ENCODE assay signal across 30 cellular contexts in the genomic region with DNA sequence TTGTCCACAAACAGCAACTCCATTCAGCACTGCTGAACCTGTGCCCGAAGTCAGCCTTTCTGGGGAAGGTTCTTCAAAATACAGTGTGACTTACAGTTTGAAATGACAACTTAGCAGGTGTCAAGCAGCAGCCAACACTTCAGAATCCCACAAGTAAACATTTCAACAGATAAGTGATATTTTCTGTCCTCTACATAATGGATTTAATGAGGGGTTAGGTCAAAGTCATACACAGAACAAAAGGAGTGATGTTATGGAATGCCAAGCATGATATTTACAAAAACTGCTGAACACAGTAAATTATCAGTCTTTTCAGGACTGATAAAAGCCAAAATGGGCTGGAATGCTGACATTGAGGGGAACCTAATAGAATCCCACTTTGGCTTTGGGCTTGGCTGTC.
DNase-seq lines count a peak whose midpoint lies in the region; ATAC-seq, FAIRE-seq and TF ChIP-seq lines count a peak whose summit lies in the region.
"Had no signal": no experiment of that assay in that cellular context is flagged by ENCODE, and none has a peak within 500 bp of the region (broad histone marks: within the 10 kb centered on the region; RNA-seq: fewer than 3 reads in every experiment).

No MANE protein-coding gene starts in this region.

- no peak overlapping the region for H3K27ac Mint-ChIP-seq in Calu3 (ENCODE audit: unreplicated experiment)
- H3K27ac Mint-ChIP-seq: activated naive CD8-positive, alpha-beta T cell treated with anti-CD3 and anti-CD28 coated beads, Interleukin-2, amount 50 U/mL, for 24 hours; dendritic cell treated with granulocyte-macrophage colony-stimulating factor and Interleukin-4, amounts not matched to agents 40 ng/mL and 50 ng/mL, for 4 days; memory B cell had no signal

- no peaks in the 10 kb centered on the region for H3K36me3 ChIP-seq in heart left ventricle
- H3K36me3 ChIP-seq: Peyer's patch, right atrium auricular region, suprapubic skin, upper lobe of left lung had no signal

- DNase-seq in NCI-H1436 (lab: John Stamatoyannopoulos, UW), result peak; percentile 2
- no peak for DNase-seq in NCI-H1436 treated with DMSO at 0.1 percent for 48 hours (lab: John Stamatoyannopoulos, UW)
- peak; percentile 17 for DNase-seq in NCI-H2029 (lab: John Stamatoyannopoulos, UW)
- peak; percentile 74 for DNase-seq in NCI-H69 (lab: John Stamatoyannopoulos, UW)
- no peak for DNase-seq in urothelium cell line (ENCODE audit: low spot score)
- no peak for DNase-seq in Calu3
- DNase-seq in cardiac septum (ENCODE audit: low spot score), result no peak
- DNase-seq in heart left ventricle, result no peak
- DNase-seq: activated CD4-positive, alpha-beta T cell treated with anti-CD3 and anti-CD28 coated beads, Interleukin-2, amount 50 U/mL, for 48 hours; activated naive CD4-positive, alpha-beta T cell; activated naive CD8-positive, alpha-beta T cell treated with anti-CD3 and anti-CD28 coated beads, Interleukin-2, amount 50 U/mL, for 24 hours; activated T-cell treated with anti-CD3 and anti-CD28 coated beads, Interleukin-2, amount 50 U/mL, for 48 hours; Caco-2; central memory CD4-positive, alpha-beta T cell; erythroblast; glutamatergic neuron; Peyer's patch; stimulated activated naive CD4-positive, alpha-beta T cell treated with Interleukin-2 at 50 U/mL for 16 hours; T-helper 2 cell; upper lobe of left lung had no signal

- H3K4me3 Mint-ChIP-seq in Calu3 (ENCODE audit: low read depth, unreplicated experiment), result no peak overlapping the region
- H3K4me3 Mint-ChIP-seq: activated naive CD8-positive, alpha-beta T cell treated with anti-CD3 and anti-CD28 coated beads, Interleukin-2, amount 50 U/mL, for 24 hours; CD14-positive monocyte; dendritic cell treated with granulocyte-macrophage colony-stimulating factor and Interleukin-4, amounts not matched to agents 40 ng/mL and 50 ng/mL, for 4 days; memory B cell; neural crest cell had no signal

- no peak overlapping the region for H3K4me3 ChIP-seq in heart left ventricle
- H3K4me3 ChIP-seq: Peyer's patch, right atrium auricular region, smooth muscle cell, suprapubic skin, upper lobe of left lung had no signal

- WGBS in heart left ventricle, 4 donors, result 50 to 73% (median 64%) methylated on average over 1 of the region's 1 CpG

- peaks cover 0 to 7% (median 0%) of the 10 kb centered on the region in 9 donors for H3K27me3 ChIP-seq in heart left ventricle
- H3K27me3 ChIP-seq: Peyer's patch, right atrium auricular region, suprapubic skin, upper lobe of left lung had no signal

- no peaks in the 10 kb centered on the region for H3K9me3 Mint-ChIP-seq in Calu3 (ENCODE audit: low read depth, unreplicated experiment)
- H3K9me3 Mint-ChIP-seq: dendritic cell treated with granulocyte-macrophage colony-stimulating factor and Interleukin-4, amounts not matched to agents 40 ng/mL and 50 ng/mL, for 4 days; neural crest cell had no signal

- H3K27ac ChIP-seq in heart left ventricle, result no peak overlapping the region
- H3K27ac ChIP-seq: parathyroid adenoma, Peyer's patch, right atrium auricular region, suprapubic skin, upper lobe of left lung had no signal

- no peak for ATAC-seq in heart left ventricle
- ATAC-seq: activated naive CD8-positive, alpha-beta T cell treated with anti-CD3 and anti-CD28 coated beads, Interleukin-2, amount 50 U/mL, for 24 hours; left lobe of liver had no signal

- no TSS peak for BruUV-seq in Calu3 (replicated peaks; lab: Mats Ljungman, UMichigan)

- CTCF ChIA-PET in Calu3 (lab: Charles Lee), result no interaction called here

- TF ChIP-seq POLR2A in heart left ventricle (IDR thresholded peaks at IDR 0.05), result no peak

- intact Hi-C loops in Calu3 (cut with micrococcal nuclease; ENCODE audit: unreplicated experiment), result no loop called here
- intact Hi-C loops in cardiac septum (cut with DNase I), result no loop called here
- intact Hi-C loops in heart left ventricle (cut with DNase I), result no loop called here

- no peaks in the 10 kb centered on the region for H3K36me3 Mint-ChIP-seq in Calu3 (ENCODE audit: insufficient read depth, unreplicated experiment)
- H3K36me3 Mint-ChIP-seq: CD14-positive monocyte, memory B cell had no signal

- no peaks in the 10 kb centered on the region for H3K4me1 Mint-ChIP-seq in Calu3 (ENCODE audit: low read depth, unreplicated experiment)
- H3K4me1 Mint-ChIP-seq: activated naive CD8-positive, alpha-beta T cell treated with anti-CD3 and anti-CD28 coated beads, Interleukin-2, amount 50 U/mL, for 24 hours; memory B cell; neural crest cell had no signal

- peaks cover 0 to 6% (median 0%) of the 10 kb centered on the region in 12 donors for H3K9me3 ChIP-seq in heart left ventricle
- H3K9me3 ChIP-seq: Peyer's patch, right atrium auricular region, suprapubic skin, upper lobe of left lung had no signal

- peak; percentile 46 for FAIRE-seq in urothelium cell line (lab: Jason Lieb, UNC)
- FAIRE-seq: islet of Langerhans had no signal

- no peaks in the 10 kb centered on the region for H3K27me3 Mint-ChIP-seq in Calu3 (ENCODE audit: unreplicated experiment)
- H3K27me3 Mint-ChIP-seq: dendritic cell treated with granulocyte-macrophage colony-stimulating factor and Interleukin-4, amounts not matched to agents 40 ng/mL and 50 ng/mL, for 4 days; memory B cell had no signal

- no peaks in the 10 kb centered on the region for H3K4me1 ChIP-seq in heart left ventricle
- H3K4me1 ChIP-seq: Caco-2, parathyroid adenoma, Peyer's patch, right atrium auricular region, suprapubic skin, upper lobe of left lung had no signal

- no peak for TF ChIP-seq CTCF in Calu3 (IDR thresholded peaks at IDR 0.05; ENCODE audit: unreplicated experiment)
- TF ChIP-seq CTCF in heart left ventricle (IDR thresholded peaks at IDR 0.05), result no peak

Comparison
In these comparisons a context has a peak if more than half of its experiments do, and no peak if none do; other contexts are left out.
1. DNase-seq: peak in NCI-H1436 (single experiment), NCI-H2029 (single experiment) and NCI-H69 (single experiment); none in NCI-H1436 treated with DMSO at 0.1 percent for 48 hours (single experiment), urothelium cell line (single experiment), Calu3 (single experiment), cardiac septum (single experiment) and heart left ventricle (0 of 5).